Comparison of ENCODE assay signal across 1 cellular context in genomic region chr1:55140137-55140536, GRCh38.
TF ChIP-seq lines count a peak whose summit lies in the region.

No MANE protein-coding gene starts in this region.

TF ChIP-seq in endothelial cell of umbilical vein, 7 proteins besides CTCF, POLR2A, EP300 and RAD21:
- no peak for TF ChIP-seq EZH2 (IDR thresholded peaks at IDR 0.05; ENCODE audit: borderline replicate concordance, low read depth, low read length, severe bottlenecking)
- no peak for TF ChIP-seq MAX (IDR thresholded peaks at IDR 0.05; ENCODE audit: insufficient read depth, insufficient read length)
- TF ChIP-seq POLR2AphosphoS5 (IDR thresholded peaks at IDR 0.05; ENCODE audit: insufficient read depth, low read depth, low read length) = no peak
- TF ChIP-seq FOS (IDR thresholded peaks at IDR 0.05; ENCODE audit: borderline replicate concordance, insufficient read depth, low read length) = no peak
- TF ChIP-seq MYC (IDR thresholded peaks at IDR 0.05; ENCODE audit: low read depth, low read length) = no peak
- no peak for TF ChIP-seq GATA2 (IDR thresholded peaks at IDR 0.05; ENCODE audit: insufficient read depth, insufficient read length, low read depth, low read length)
- no peak for TF ChIP-seq JUN (IDR thresholded peaks at IDR 0.05; ENCODE audit: borderline replicate concordance, insufficient read depth, insufficient read length, low read depth)
